ENCODE assay signal across 1 cellular context in the genomic region with DNA sequence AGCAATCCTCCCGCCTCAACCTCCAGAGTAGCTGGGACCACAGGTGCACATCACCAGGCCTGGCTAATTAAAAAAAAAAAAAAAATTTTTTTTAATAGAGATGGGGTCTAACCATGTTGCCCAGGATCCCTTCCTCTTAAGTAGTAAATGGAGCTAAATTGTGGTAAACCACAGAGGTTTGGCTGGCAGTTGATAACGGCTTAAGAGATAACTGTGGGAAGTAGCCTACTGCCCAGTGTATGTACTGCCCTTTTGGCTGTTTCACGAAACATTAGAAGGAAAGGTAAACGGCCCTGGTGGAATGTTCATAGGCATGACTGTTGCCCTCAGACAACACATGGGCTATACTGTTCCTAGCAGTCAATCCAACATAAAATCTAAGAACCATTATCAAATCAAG.
TF ChIP-seq lines count a peak whose summit lies in the region.

No MANE protein-coding gene starts in this region.

TF ChIP-seq in K562, 482 proteins besides CTCF, POLR2A, EP300 and RAD21 (continued from another document):
- TF ChIP-seq, protein P1, sequence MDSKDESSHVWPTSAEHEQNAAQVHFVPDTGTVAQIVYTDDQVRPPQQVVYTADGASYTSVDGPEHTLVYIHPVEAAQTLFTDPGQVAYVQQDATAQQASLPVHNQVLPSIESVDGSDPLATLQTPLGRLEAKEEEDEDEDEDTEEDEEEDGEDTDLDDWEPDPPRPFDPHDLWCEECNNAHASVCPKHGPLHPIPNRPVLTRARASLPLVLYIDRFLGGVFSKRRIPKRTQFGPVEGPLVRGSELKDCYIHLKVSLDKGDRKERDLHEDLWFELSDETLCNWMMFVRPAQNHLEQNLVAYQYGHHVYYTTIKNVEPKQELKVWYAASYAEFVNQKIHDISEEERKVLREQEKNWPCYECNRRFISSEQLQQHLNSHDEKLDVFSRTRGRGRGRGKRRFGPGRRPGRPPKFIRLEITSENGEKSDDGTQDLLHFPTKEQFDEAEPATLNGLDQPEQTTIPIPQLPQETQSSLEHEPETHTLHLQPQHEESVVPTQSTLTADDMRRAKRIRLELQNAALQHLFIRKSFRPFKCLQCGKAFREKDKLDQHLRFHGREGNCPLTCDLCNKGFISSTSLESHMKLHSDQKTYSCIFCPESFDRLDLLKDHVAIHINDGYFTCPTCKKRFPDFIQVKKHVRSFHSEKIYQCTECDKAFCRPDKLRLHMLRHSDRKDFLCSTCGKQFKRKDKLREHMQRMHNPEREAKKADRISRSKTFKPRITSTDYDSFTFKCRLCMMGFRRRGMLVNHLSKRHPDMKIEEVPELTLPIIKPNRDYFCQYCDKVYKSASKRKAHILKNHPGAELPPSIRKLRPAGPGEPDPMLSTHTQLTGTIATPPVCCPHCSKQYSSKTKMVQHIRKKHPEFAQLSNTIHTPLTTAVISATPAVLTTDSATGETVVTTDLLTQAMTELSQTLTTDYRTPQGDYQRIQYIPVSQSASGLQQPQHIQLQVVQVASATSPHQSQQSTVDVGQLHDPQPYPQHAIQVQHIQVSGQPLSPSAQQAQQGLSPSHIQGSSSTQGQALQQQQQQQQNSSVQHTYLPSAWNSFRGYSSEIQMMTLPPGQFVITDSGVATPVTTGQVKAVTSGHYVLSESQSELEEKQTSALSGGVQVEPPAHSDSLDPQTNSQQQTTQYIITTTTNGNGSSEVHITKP (IDR thresholded peaks at IDR 0.05; ENCODE audit: partially characterized antibody) = no peak
- TF ChIP-seq SETDB1 (IDR thresholded peaks at IDR 0.05; ENCODE audit: low read length) = no peak
- no peak for TF ChIP-seq ZNF24 (IDR thresholded peaks at IDR 0.05)
- TF ChIP-seq SIX5 (IDR thresholded peaks at IDR 0.05; ENCODE audit: borderline replicate concordance in 1 of 2, insufficient read depth in 1 of 2, low read depth in 1 of 2, low read length in 2 of 2) = no peak
- TF ChIP-seq NR4A1 (CRISPR knock-in tag; IDR thresholded peaks at IDR 0.05) = no peak
- no peak for TF ChIP-seq NR4A1 (tag; IDR thresholded peaks at IDR 0.05)
- no peak for TF ChIP-seq ZNF140 (CRISPR knock-in tag; IDR thresholded peaks at IDR 0.05)
